7 cellular contexts compared by ENCODE assay signal in genomic region chr2:62146790-62147189, GRCh38. TPM values are rescaled to one million over a fixed set of nuclear protein-coding genes. Genes with fewer than 3 reads are reported as not detected.
A peak's percentile ranks its signal among the peaks of the same experiment; 100 is the strongest.
DNase-seq lines count a peak whose midpoint lies in the region; ATAC-seq lines count a peak whose summit lies in the region.
"Not testable (repeated sequence)": the region's sequence is repeated elsewhere in the genome, so short reads cannot be mapped to it uniquely, and the experiment has no call there.

No MANE protein-coding gene starts in this region.

- not testable (repeated sequence) for H3K36me3 Mint-ChIP-seq in IgD-negative memory B cell; T-cell; activated CD4-positive, alpha-beta memory T cell treated with anti-CD3 and anti-CD28 coated beads for 36 hours; activated naive CD4-positive, alpha-beta T cell treated with anti-CD3 and anti-CD28 coated beads for 36 hours (ENCODE audit: low read depth)

- ATAC-seq in T-cell (replicated peaks in 1 of 4) = not testable (repeated sequence)

- H3K27me3 Mint-ChIP-seq in IgD-negative memory B cell; T-cell; activated CD4-positive, alpha-beta memory T cell treated with anti-CD3 and anti-CD28 coated beads for 36 hours; activated naive CD4-positive, alpha-beta T cell treated with anti-CD3 and anti-CD28 coated beads for 36 hours (ENCODE audit: low read depth): not testable (repeated sequence)

- H3K4me3 Mint-ChIP-seq in IgD-negative memory B cell (peak overlapping the region; percentile 3 to 82 (median 64)), T-cell (peak overlapping the region in 1 of 3 donors; percentile 34)
- H3K4me3 Mint-ChIP-seq in activated CD4-positive, alpha-beta memory T cell treated with anti-CD3 and anti-CD28 coated beads for 36 hours; activated naive CD4-positive, alpha-beta T cell treated with anti-CD3 and anti-CD28 coated beads for 36 hours: not testable (repeated sequence)

- DNase-seq in T-cell = peak; percentile 1 to 67 (median 45)
- DNase-seq in activated CD4-positive, alpha-beta memory T cell treated with anti-CD3 and anti-CD28 coated beads for 36 hours = peak; percentile 20
- peak; percentile 43 for DNase-seq in activated T-cell treated with anti-CD3 and anti-CD28 coated beads, Interleukin-2, amount 50 U/mL, for 1 hour
- peak; percentile 24 for DNase-seq in activated naive CD4-positive, alpha-beta T cell treated with anti-CD3 and anti-CD28 coated beads for 36 hours
- DNase-seq in effector CD8-positive, alpha-beta T cell (lab: John Stamatoyannopoulos, UW) = peak; percentile 25
- peak; percentile 23 for DNase-seq in stimulated activated CD4-positive, alpha-beta T cell treated with anti-CD3 and anti-CD28 coated beads, Interleukin-15, amount 100 ng/mL, for 24 hours

- intact Hi-C loops in activated CD4-positive, alpha-beta memory T cell treated with anti-CD3 and anti-CD28 coated beads for 36 hours (cut with micrococcal nuclease); activated naive CD4-positive, alpha-beta T cell treated with anti-CD3 and anti-CD28 coated beads for 36 hours (cut with micrococcal nuclease): not testable (repeated sequence)

- CTCF ChIA-PET in T-cell (lab: Charles Lee); activated CD4-positive, alpha-beta memory T cell treated with anti-CD3 and anti-CD28 coated beads for 36 hours (lab: Charles Lee); activated naive CD4-positive, alpha-beta T cell treated with anti-CD3 and anti-CD28 coated beads for 36 hours (lab: Charles Lee): not testable (repeated sequence)

- H3K4me1 Mint-ChIP-seq in IgD-negative memory B cell = peaks cover 19 to 33% (median 32%) of the 10 kb centered on the region in 3 donors
- peaks cover 8 to 14% (median 9%) of the 10 kb centered on the region in 3 donors for H3K4me1 Mint-ChIP-seq in T-cell
- H3K4me1 Mint-ChIP-seq in activated CD4-positive, alpha-beta memory T cell treated with anti-CD3 and anti-CD28 coated beads for 36 hours (ENCODE audit: low read depth); activated naive CD4-positive, alpha-beta T cell treated with anti-CD3 and anti-CD28 coated beads for 36 hours (ENCODE audit: low read depth): not testable (repeated sequence)

- H3K9me3 Mint-ChIP-seq in IgD-negative memory B cell; T-cell; activated CD4-positive, alpha-beta memory T cell treated with anti-CD3 and anti-CD28 coated beads for 36 hours; activated naive CD4-positive, alpha-beta T cell treated with anti-CD3 and anti-CD28 coated beads for 36 hours: not testable (repeated sequence)

- H3K27ac Mint-ChIP-seq in IgD-negative memory B cell (peak overlapping the region; percentile 5 to 72 (median 36)), T-cell (peak overlapping the region in 1 of 2 donors; percentile 52)
- not testable (repeated sequence) for H3K27ac Mint-ChIP-seq in activated CD4-positive, alpha-beta memory T cell treated with anti-CD3 and anti-CD28 coated beads for 36 hours; activated naive CD4-positive, alpha-beta T cell treated with anti-CD3 and anti-CD28 coated beads for 36 hours

- POLR2A ChIA-PET in T-cell (lab: Charles Lee); activated CD4-positive, alpha-beta memory T cell treated with anti-CD3 and anti-CD28 coated beads for 36 hours (lab: Charles Lee): not testable (repeated sequence)

RNA-seq across cellular contexts. Expression of gene B3GNT2, which starts 49.1 kb away (rescaled TPM):
- polyA plus RNA-seq in IgD-negative memory B cell = 25.1 TPM
- total RNA-seq in T-cell = 10 to 100 TPM; 20.9 to 47.3 (median 22.4) TPM
- 10 to 100 TPM; 26.6 to 26.9 TPM for total RNA-seq in activated CD4-positive, alpha-beta memory T cell treated with anti-CD3 and anti-CD28 coated beads for 36 hours
- 10 to 100 TPM; 31.2 to 33.0 TPM for total RNA-seq in activated naive CD4-positive, alpha-beta T cell treated with anti-CD3 and anti-CD28 coated beads for 36 hours
